Comparison of ENCODE assay signal across 20 cellular contexts in the genomic region with DNA sequence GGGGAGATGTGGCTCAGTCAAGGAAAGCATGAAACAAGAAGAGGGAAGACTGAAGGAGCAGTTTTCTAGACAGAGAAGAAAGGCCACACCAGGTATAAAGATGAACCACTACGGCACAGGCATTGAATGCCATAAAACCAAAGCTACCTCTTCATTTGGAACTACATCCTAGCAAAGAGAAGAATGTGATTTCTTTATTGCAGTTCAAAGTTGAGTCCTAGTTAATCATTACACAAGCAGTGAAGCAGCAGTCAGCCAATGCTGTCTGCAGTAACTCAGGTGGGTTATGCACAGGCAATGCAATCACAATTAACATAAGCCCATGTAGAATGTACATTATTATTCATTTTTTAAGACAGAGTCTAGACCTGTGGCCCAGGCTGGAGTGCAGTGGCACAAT. TPM values are rescaled to one million over a fixed set of nuclear protein-coding genes. Genes with fewer than 3 reads are reported as not detected.
DNase-seq lines count a peak whose midpoint lies in the region; ATAC-seq, FAIRE-seq and TF ChIP-seq lines count a peak whose summit lies in the region.
"Had no signal": no experiment of that assay in that cellular context is flagged by ENCODE, and none has a peak within 500 bp of the region (broad histone marks: within the 10 kb centered on the region; RNA-seq: fewer than 3 reads in every experiment).

No MANE protein-coding gene starts in this region.

- no peaks in the 10 kb centered on the region for H3K27me3 ChIP-seq in HepG2 (ENCODE audit: control insufficient read depth in 1 of 2, insufficient read depth in 2 of 2, low read length in 2 of 2)
- H3K27me3 ChIP-seq in small intestine (ENCODE audit: control insufficient read depth in 2 of 2, insufficient read depth in 2 of 2, low read length in 2 of 2): no peaks in the 10 kb centered on the region
- no peaks in the 10 kb centered on the region for H3K27me3 ChIP-seq in upper lobe of right lung
- H3K27me3 ChIP-seq: SJCRH30 had no signal

- peak overlapping the region; percentile 77 for H3K4me2 ChIP-seq in HepG2 (ENCODE audit: low read depth, low read length)
- H3K4me2 ChIP-seq: A549 had no signal

- H3K4me1 Mint-ChIP-seq in T-helper 2 cell treated with Interferon-gamma antibody and Interleukin-4, amounts not matched to agents 5 μg/mL and 100 μg/mL, for 36 hours (ENCODE audit: low read depth): no peaks in the 10 kb centered on the region

- no peak for TF ChIP-seq RAD21 in HepG2 (CRISPR knock-in tag; IDR thresholded peaks at IDR 0.05)

- no TSS peak for BruUV-seq in HepG2 (replicated peaks; lab: Mats Ljungman, UMichigan)

- in situ Hi-C loops in HepG2 (cut with HindIII; ENCODE audit: extremely low pct_ligation_motif_present, low pct_unique_long_range_greater_than_20kb): no loop called here

- no peaks in the 10 kb centered on the region for H3K9me3 Mint-ChIP-seq in T-helper 2 cell treated with Interferon-gamma antibody and Interleukin-4, amounts not matched to agents 5 μg/mL and 100 μg/mL, for 36 hours
- H3K9me3 Mint-ChIP-seq: CD4-positive, alpha-beta T cell had no signal

- ATAC-seq in HepG2 (peak; percentile 98), upper lobe of right lung (no peak)
- ATAC-seq: A549 had no signal

- TF ChIP-seq CTCF in HepG2 (CRISPR knock-in tag; IDR thresholded peaks at IDR 0.05) (no peak), upper lobe of right lung (IDR thresholded peaks at IDR 0.05) (no peak)

- CTCF ChIA-PET in HepG2 (lab: Yijun Ruan, JAX; ENCODE audit: low intra/inter-chr PET ratio, low total read pairs): no interaction called here

- 4% methylated on average over 1 of the region's 1 CpG for WGBS in HepG2 (ENCODE audit: low lambda C conversion rate)
- WGBS in small intestine, 3 donors: 19 to 59% (median 38%) methylated on average over 1 of the region's 1 CpG

- H3K4me3 ChIP-seq in HepG2 (replicated peaks in 1 of 3; ENCODE audit: insufficient read depth in 1 of 3, low read depth in 2 of 3, low read length in 3 of 3) (peak overlapping the region; percentile 32 to 55 (median 50); a peak in 5 of 6 replicates), small intestine (ENCODE audit: low read depth in 1 of 2, low read length in 2 of 2) (no peak overlapping the region), upper lobe of right lung (no peak overlapping the region)
- H3K4me3 ChIP-seq: A549, GM23248, SJCRH30 had no signal

- peak overlapping the region; percentile 45; the same call in 1 of the 2 replicates for H3K9ac ChIP-seq in HepG2 (ENCODE audit: insufficient read depth, low read depth, low read length)
- H3K9ac ChIP-seq: GM23248 had no signal

- no peak overlapping the region for H3K27ac Mint-ChIP-seq in T-helper 2 cell treated with Interferon-gamma antibody and Interleukin-4, amounts not matched to agents 5 μg/mL and 100 μg/mL, for 36 hours
- H3K27ac Mint-ChIP-seq: CD4-positive, alpha-beta T cell had no signal

- no peaks in the 10 kb centered on the region for H4K20me1 ChIP-seq in HepG2 (ENCODE audit: insufficient read depth, low read length)

- H3K9me3 ChIP-seq in HepG2 (ENCODE audit: low read length): no peaks in the 10 kb centered on the region
- no peaks in the 10 kb centered on the region for H3K9me3 ChIP-seq in small intestine (ENCODE audit: control insufficient read depth, low read depth)
- no peaks in the 10 kb centered on the region for H3K9me3 ChIP-seq in upper lobe of right lung
- H3K9me3 ChIP-seq: A549, SJCRH30 had no signal

- peaks cover 7% of the 10 kb centered on the region for H3K79me2 ChIP-seq in HepG2 (ENCODE audit: insufficient read depth, low read length)

- peaks cover 9% of the 10 kb centered on the region for H3K27me3 Mint-ChIP-seq in T-helper 2 cell treated with Interferon-gamma antibody and Interleukin-4, amounts not matched to agents 5 μg/mL and 100 μg/mL, for 36 hours (ENCODE audit: low read depth)

- peaks cover 21% of the 10 kb centered on the region for H3K4me1 ChIP-seq in HepG2 (ENCODE audit: insufficient read depth, low read length)
- H3K4me1 ChIP-seq in small intestine (ENCODE audit: control insufficient read depth in 2 of 2, insufficient read depth in 1 of 2, low read depth in 1 of 2, low read length in 1 of 2): peaks cover 0 to 2% of the 10 kb centered on the region in 2 donors
- H3K4me1 ChIP-seq in upper lobe of right lung: no peaks in the 10 kb centered on the region
- H3K4me1 ChIP-seq: SJCRH30 had no signal

- no peak for TF ChIP-seq EP300 in HepG2 (IDR thresholded peaks at IDR 0.05; ENCODE audit: low read depth in 2 of 2, low read length in 2 of 2)
- TF ChIP-seq EP300 in HepG2 (CRISPR knock-in tag; IDR thresholded peaks at IDR 0.05; ENCODE audit: borderline replicate concordance): no peak

- intact Hi-C loops in HepG2 (cut with micrococcal nuclease; ENCODE audit: unreplicated experiment) (no loop called here), upper lobe of right lung (cut with DNase I) (no loop called here)

- POLR2A ChIA-PET in HepG2 (lab: Yijun Ruan, JAX): interaction anchor here (1.6 kb wide), 1 partner anchor 21 kb away, joined by 4 read pairs; the partner anchor contains the start of gene PCAT7

- no peaks in the 10 kb centered on the region for H3K36me3 Mint-ChIP-seq in T-helper 2 cell treated with Interferon-gamma antibody and Interleukin-4, amounts not matched to agents 5 μg/mL and 100 μg/mL, for 36 hours (ENCODE audit: low read depth)

- peak; percentile 33 for DNase-seq in DMS53 (lab: John Stamatoyannopoulos, UW)
- peak; percentile 43 for DNase-seq in SW480 (ENCODE audit: low spot score)
- DNase-seq in HepG2 (ENCODE audit: low spot score): peak; percentile 76
- DNase-seq in small intestine: peak; percentile 93
- DNase-seq in upper lobe of right lung: no peak
- DNase-seq in T-helper 2 cell treated with Interferon-gamma antibody and Interleukin-4, amounts not matched to agents 5 μg/mL and 100 μg/mL, for 36 hours (ENCODE audit: low spot score): no peak
- DNase-seq in NCI-H2196 treated with DMSO at 0.1 percent for 48 hours (lab: John Stamatoyannopoulos, UW; ENCODE audit: unreplicated experiment): no peak
- DNase-seq: Calu3; CD4-positive, alpha-beta T cell; GM23248; HCEC 1CT; NCI-H1417 treated with DMSO at 0.1 percent for 48 hours; NCI-H187 treated with DMSO at 0.1 percent for 48 hours; NCI-H345; NCI-H526; SJCRH30 had no signal

- no peak overlapping the region for H3K4me3 Mint-ChIP-seq in T-helper 2 cell treated with Interferon-gamma antibody and Interleukin-4, amounts not matched to agents 5 μg/mL and 100 μg/mL, for 36 hours
- H3K4me3 Mint-ChIP-seq: CD4-positive, alpha-beta T cell had no signal

- H2AFZ ChIP-seq in HepG2 (ENCODE audit: low read length): no peak overlapping the region
- H2AFZ ChIP-seq: GM23248 had no signal

- peak overlapping the region; percentile 67 for H3K27ac ChIP-seq in HepG2 (ENCODE audit: extremely low read length, insufficient read depth, low read length)
- H3K27ac ChIP-seq in small intestine (ENCODE audit: low read depth in 1 of 2, low read length in 1 of 2): no peak overlapping the region
- H3K27ac ChIP-seq in upper lobe of right lung: no peak overlapping the region
- H3K27ac ChIP-seq: A549, GM23248, SJCRH30 had no signal

- TF ChIP-seq POLR2A in HepG2 (IDR thresholded peaks at IDR 0.05; ENCODE audit: insufficient read depth in 1 of 2, low read depth in 2 of 2, low read length in 2 of 2): 0 out of 4 replicates have a peak, but pooled peaks of 1 of the 2 experiments have one; percentile 27

- FAIRE-seq in HepG2 (lab: Jason Lieb, UNC): peak; percentile 64
- FAIRE-seq in small intestine (lab: Jason Lieb, UNC): no peak
- FAIRE-seq: A549, GM12892, GM18507 had no signal

- peaks cover 0 to 3% of the 10 kb centered on the region in 2 experiments; a peak in 1 of 5 replicates for H3K36me3 ChIP-seq in HepG2 (replicated peaks in 1 of 2; ENCODE audit: control insufficient read depth in 1 of 2, insufficient read depth in 2 of 2, low read length in 2 of 2)
- H3K36me3 ChIP-seq in small intestine (ENCODE audit: control insufficient read depth in 2 of 2, insufficient read depth in 2 of 2, low read length in 2 of 2): no peaks in the 10 kb centered on the region
- H3K36me3 ChIP-seq in upper lobe of right lung: no peaks in the 10 kb centered on the region
- H3K36me3 ChIP-seq: SJCRH30 had no signal

TF ChIP-seq in HepG2, 621 proteins besides CTCF, POLR2A, EP300 and RAD21 (continues in another document):
- TF ChIP-seq ZNF713 (CRISPR knock-in tag; IDR thresholded peaks at IDR 0.05): no peak
- no peak for TF ChIP-seq ZFP36L1 (CRISPR knock-in tag; IDR thresholded peaks at IDR 0.05)
- TF ChIP-seq, protein P1, sequence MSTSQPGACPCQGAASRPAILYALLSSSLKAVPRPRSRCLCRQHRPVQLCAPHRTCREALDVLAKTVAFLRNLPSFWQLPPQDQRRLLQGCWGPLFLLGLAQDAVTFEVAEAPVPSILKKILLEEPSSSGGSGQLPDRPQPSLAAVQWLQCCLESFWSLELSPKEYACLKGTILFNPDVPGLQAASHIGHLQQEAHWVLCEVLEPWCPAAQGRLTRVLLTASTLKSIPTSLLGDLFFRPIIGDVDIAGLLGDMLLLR (CRISPR knock-in tag; IDR thresholded peaks at IDR 0.05): no peak

RNA-seq across cellular contexts. Expression of gene PCAT7, which starts 21.7 kb away (rescaled TPM):
- total RNA-seq in HepG2 (2016; rRNA removed; fragmentation: Illumina TruSeq; extraction: Trizol) (2.3 and 3.2 TPM in 2 replicates), upper lobe of right lung (0.35 TPM)
- total RNA-seq in HepG2 (2016; cell fraction: cytosol; rRNA removed; fragmentation: Illumina TruSeq; extraction: Trizol; ENCODE audit: low read depth): 0.62 and 0.71 TPM in 2 replicates
- total RNA-seq in HepG2 (2016; cell fraction: insoluble cytoplasmic fraction; rRNA removed; fragmentation: Illumina TruSeq; extraction: Trizol): 2.3 and 2.7 TPM in 2 replicates
- 1.7 and 2.3 TPM in 2 replicates for total RNA-seq in HepG2 (2016; cell fraction: membrane; rRNA removed; fragmentation: Illumina TruSeq; extraction: Trizol)
- 2.2 and 2.9 TPM in 2 replicates for total RNA-seq in HepG2 (2016; cell fraction: nucleus; rRNA removed; fragmentation: Illumina TruSeq; extraction: Trizol)
- polyA plus RNA-seq in HepG2 (2011; rRNA removed) (3.8 and 3.9 TPM in 2 replicates), small intestine (1 to 10 TPM in 1 of 3 donors, under 1 TPM in 2; 0.42 to 2.0 (median 0.54) TPM)
- polyA plus RNA-seq in HepG2 (2011; cell fraction: cytosol; rRNA removed): 2.4 and 3.8 TPM in 2 replicates
- polyA plus RNA-seq in HepG2 (2011; cell fraction: nucleus; rRNA removed): 3.3 and 4.5 TPM in 2 replicates
- polyA plus RNA-seq in HepG2 (2012): 3.1 and 3.5 TPM in 2 replicates
- 1.1 and 1.5 TPM in 2 replicates for polyA plus RNA-seq in HepG2 (2016; cell fraction: cytosol; fragmentation: Illumina TruSeq; extraction: Trizol; ENCODE audit: low read depth)
- 2.5 and 3.2 TPM in 2 replicates for polyA plus RNA-seq in HepG2 (2016; cell fraction: insoluble cytoplasmic fraction; fragmentation: Illumina TruSeq; extraction: Trizol; ENCODE audit: low read depth)
- polyA plus RNA-seq in HepG2 (2016; cell fraction: membrane; fragmentation: Illumina TruSeq; extraction: Trizol; ENCODE audit: low read depth): 1.4 and 2.2 TPM in 2 replicates
- 3.5 and 3.8 TPM in 2 replicates for polyA plus RNA-seq in HepG2 (2016; cell fraction: nucleus; fragmentation: Illumina TruSeq; extraction: Trizol; ENCODE audit: insufficient read depth, low read depth)
- polyA minus RNA-seq in HepG2 (2011; rRNA and poly(A)+ RNA removed; ENCODE audit: low replicate concordance): 2.2 and 3.5 TPM in 2 replicates
- 1.8 and 3.5 TPM in 2 replicates for polyA minus RNA-seq in HepG2 (2011; cell fraction: cytosol; rRNA and poly(A)+ RNA removed)
- 6.2 and 8.3 TPM in 2 replicates for polyA minus RNA-seq in HepG2 (2011; cell fraction: nucleus; rRNA and poly(A)+ RNA removed)
- total RNA-seq: CD4-positive, alpha-beta T cell; GM23248; MCF 10A; SJCRH30 had no signal
- polyA plus RNA-seq: GM23248 had no signal

Comparison
In these comparisons a context has a peak if more than half of its experiments do, and no peak if none do; other contexts are left out.
1. DNase-seq: peak in DMS53 (single experiment), SW480 (single experiment), HepG2 (single experiment) and small intestine (single experiment); none in upper lobe of right lung (single experiment), T-helper 2 cell treated with Interferon-gamma antibody and Interleukin-4, amounts not matched to agents 5 μg/mL and 100 μg/mL, for 36 hours (single experiment) and NCI-H2196 treated with DMSO at 0.1 percent for 48 hours (single experiment).
2. H3K4me3 ChIP-seq: peak in HepG2 (3 of 3); none in small intestine (0 of 2) and upper lobe of right lung (single experiment).